ENCODE assay signal across 17 cellular contexts in the genomic region with DNA sequence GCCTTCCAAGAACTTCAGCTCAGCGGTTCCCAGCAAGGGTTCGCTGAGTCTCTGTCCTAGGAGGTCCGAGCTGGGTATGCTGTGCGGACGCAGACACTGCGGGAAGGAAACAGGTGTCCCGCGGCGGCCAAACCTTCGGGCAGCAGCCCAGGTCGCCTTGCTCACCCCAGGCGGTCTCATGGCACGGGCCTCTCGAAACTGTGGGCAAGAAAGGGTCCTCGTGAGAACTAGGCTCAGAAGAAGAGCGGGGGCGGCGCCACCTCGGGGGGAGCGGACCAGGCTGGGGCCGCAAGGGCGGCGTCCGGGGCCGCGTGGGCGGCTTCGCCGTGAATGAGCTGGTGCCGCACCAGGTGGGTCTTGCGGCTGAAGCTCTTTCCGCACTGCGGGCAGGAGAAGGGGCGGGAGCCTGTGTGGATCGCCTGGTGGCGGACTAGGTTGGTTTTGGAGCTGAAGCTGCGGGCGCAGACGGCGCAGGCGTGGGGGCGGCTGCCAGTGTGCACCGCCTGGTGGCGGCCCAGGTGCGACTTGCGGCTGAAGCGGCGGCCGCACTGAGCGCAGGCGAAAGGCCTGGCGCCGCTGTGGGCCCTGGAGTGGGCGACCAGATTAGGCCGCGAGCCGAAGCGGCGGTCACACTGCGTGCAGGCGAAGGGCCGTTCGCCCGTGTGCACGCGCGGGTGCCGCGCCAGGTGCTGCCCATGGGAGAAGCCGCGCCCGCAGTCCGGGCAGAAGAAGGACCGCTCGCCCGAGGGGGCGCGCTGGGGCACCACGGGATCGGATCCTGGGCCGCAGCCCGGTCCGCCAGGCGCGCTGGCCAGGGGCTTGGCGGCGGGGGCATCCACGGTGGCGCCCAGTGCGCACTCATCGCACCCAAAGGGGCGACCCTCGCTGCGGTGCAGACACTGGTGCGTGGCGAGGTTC. TPM values are rescaled to one million over a fixed set of nuclear protein-coding genes. Genes with fewer than 3 reads are reported as not detected.
A peak's percentile ranks its signal among the peaks of the same experiment; 100 is the strongest.
DNase-seq lines count a peak whose midpoint lies in the region; ATAC-seq and TF ChIP-seq lines count a peak whose summit lies in the region.
"Had no signal": no experiment of that assay in that cellular context is flagged by ENCODE, and none has a peak within 500 bp of the region (broad histone marks: within the 10 kb centered on the region; RNA-seq: fewer than 3 reads in every experiment).

No MANE protein-coding gene starts in this region.

- H3K4me3 ChIP-seq in SK-N-SH (ENCODE audit: low read depth in 2 of 2, low read length in 1 of 2) (peak overlapping the region in 1 of 2 experiments; percentile 2; a peak in 1 of 4 replicates), heart right ventricle (peak overlapping the region in 7 of 10 donors; percentile 14 to 31 (median 17))
- H3K4me3 ChIP-seq: esophagus muscularis mucosa, vagina had no signal

- H3K27me3 ChIP-seq in SK-N-SH (ENCODE audit: insufficient read depth) (peaks cover 91% of the 10 kb centered on the region), heart right ventricle (peaks cover 4 to 49% (median 26%) of the 10 kb centered on the region in 7 donors)
- H3K27me3 ChIP-seq: vagina had no signal

- H2AFZ ChIP-seq in SK-N-SH (ENCODE audit: low read depth): no peak overlapping the region

- H3K9me3 ChIP-seq in SK-N-SH (no peaks in the 10 kb centered on the region), heart right ventricle (no peaks in the 10 kb centered on the region)
- H3K9me3 ChIP-seq: esophagus muscularis mucosa, vagina had no signal

- H3K4me3 Mint-ChIP-seq in neural crest cell: peak overlapping the region; percentile 65

- H3K27me3 Mint-ChIP-seq in neural crest cell (ENCODE audit: low read depth): peaks cover 94% of the 10 kb centered on the region

- no peak overlapping the region for H3K27ac Mint-ChIP-seq in neural crest cell (ENCODE audit: unreplicated experiment)
- H3K27ac Mint-ChIP-seq: activated naive CD4-positive, alpha-beta T cell treated with anti-CD3 and anti-CD28 coated beads, Interleukin-2, amount 50 U/mL, for 72 hours had no signal

- H3K27ac ChIP-seq in SK-N-SH (ENCODE audit: low read depth in 2 of 2, low read length in 1 of 2): no peak overlapping the region
- no peak overlapping the region for H3K27ac ChIP-seq in heart right ventricle
- H3K27ac ChIP-seq: esophagus muscularis mucosa, vagina had no signal

- WGBS in SK-N-SH (ENCODE audit: low lambda C conversion rate): 32% methylated on average over 53 of the region's 96 CpGs
- WGBS in heart right ventricle, 2 donors: 29 to 54% methylated on average over 96 of the region's 96 CpGs

- peaks cover 10% of the 10 kb centered on the region for H3K4me1 Mint-ChIP-seq in neural crest cell

- no peak; the same call in 1 of the 2 replicates for TF ChIP-seq RAD21 in SK-N-SH (IDR thresholded peaks at IDR 0.05; ENCODE audit: low read length)

- no peak for TF ChIP-seq EP300 in SK-N-SH (IDR thresholded peaks at IDR 0.05; ENCODE audit: borderline replicate concordance in 1 of 2, low read depth in 1 of 2, low read length in 1 of 2)

- H3K4me2 ChIP-seq in SK-N-SH: no peak overlapping the region; the same call in 1 of the 2 replicates

- H3K79me2 ChIP-seq in SK-N-SH (ENCODE audit: insufficient read depth): no peaks in the 10 kb centered on the region

- H3K9me2 ChIP-seq in SK-N-SH: no peaks in the 10 kb centered on the region

- H3K4me1 ChIP-seq in SK-N-SH (ENCODE audit: control insufficient read depth in 1 of 2, insufficient read depth in 2 of 2, low read depth in 1 of 2, low read length in 1 of 2): peaks cover 0 to 11% of the 10 kb centered on the region in 2 experiments; a peak in 1 of 4 replicates
- H3K4me1 ChIP-seq in heart right ventricle: peaks cover 0 to 16% (median 0%) of the 10 kb centered on the region in 9 donors
- H3K4me1 ChIP-seq: esophagus muscularis mucosa, vagina had no signal

- CTCF ChIA-PET in SK-N-SH (lab: Yijun Ruan, JAX): interaction anchor here (0.9 to 6.2 kb wide), 15 partner anchors 9 to 43 kb away, joined by 3 to 51 read pairs (median 6); no protein-coding TSS in a partner anchor

- no peak overlapping the region for H3K9ac ChIP-seq in SK-N-SH

- H3K36me3 ChIP-seq in SK-N-SH (replicated peaks in 1 of 2; ENCODE audit: control insufficient read depth in 1 of 2, insufficient read depth in 2 of 2, low read length in 1 of 2) (peaks cover 0 to 7% of the 10 kb centered on the region in 2 experiments), heart right ventricle (peaks cover 0 to 52% (median 0%) of the 10 kb centered on the region in 9 donors)
- H3K36me3 ChIP-seq: vagina had no signal

- peaks cover 6% of the 10 kb centered on the region for H3K36me3 Mint-ChIP-seq in neural crest cell (ENCODE audit: low read depth)

- DNase-seq in ELF-1 (ENCODE audit: low read depth, low spot score) (peak; percentile 77), SK-N-SH (peak; percentile 79), heart right ventricle (no peak), neural crest cell (ENCODE audit: low read depth, low spot score) (no peak), cerebellar nuclear complex (lab: John Stamatoyannopoulos, UW) (no peak), GM03348 (ENCODE audit: low spot score) (no peak), GM19238 (ENCODE audit: insufficient read length, low spot score) (no peak)
- DNase-seq: activated CD4-positive, CD25-positive, alpha-beta regulatory T cell; DMS153; Kasumi-1; NCI-H2081 treated with DMSO at 0.1 percent for 48 hours; NK-92 treated with Interleukin-12 subunit alpha and Interleukin-12 subunit beta, amount 100 ng/mL, for 24 hours; stimulated activated CD4-positive, alpha-beta T cell treated with anti-CD3 and anti-CD28 coated beads, Interleukin-2, amount 100 ng/mL, for 24 hours had no signal

- no peaks in the 10 kb centered on the region for H3K9me3 Mint-ChIP-seq in neural crest cell
- H3K9me3 Mint-ChIP-seq: activated naive CD4-positive, alpha-beta T cell treated with anti-CD3 and anti-CD28 coated beads, Interleukin-2, amount 50 U/mL, for 72 hours had no signal

- H3F3A ChIP-seq in SK-N-SH (replicated peaks; ENCODE audit: insufficient read depth): no peaks in the 10 kb centered on the region

- TF ChIP-seq CTCF in SK-N-SH (IDR thresholded peaks at IDR 0.05): peak; percentile 18
- TF ChIP-seq CTCF in heart right ventricle (IDR thresholded peaks at IDR 0.05): peak in 4 of 9 donors; percentile 14 to 40 (median 34)
- TF ChIP-seq CTCF in neural crest cell (conservative IDR thresholded peaks at IDR 0.05): peak; percentile 52

- intact Hi-C loops in heart right ventricle (cut with DNase I): no loop called here

- ATAC-seq in heart right ventricle: peak in 7 of 8 donors; percentile 20 to 64 (median 40)
- ATAC-seq in HG03520 (IDR thresholded peaks at IDR 0.05; ENCODE audit: unreplicated experiment): no peak
- ATAC-seq: activated naive CD4-positive, alpha-beta T cell treated with anti-CD3 and anti-CD28 coated beads, Interleukin-2, amount 50 U/mL, for 72 hours had no signal

- POLR2A ChIA-PET in SK-N-SH (lab: Yijun Ruan, JAX): no interaction called here

- H4K20me1 ChIP-seq in SK-N-SH (ENCODE audit: insufficient read depth): no peaks in the 10 kb centered on the region

TF ChIP-seq in SK-N-SH, 30 proteins besides CTCF, POLR2A, EP300 and RAD21 (continues in another document):
- TF ChIP-seq MXI1 (IDR thresholded peaks at IDR 0.05; ENCODE audit: low read depth, low read length): no peak
- TF ChIP-seq GABPA (IDR thresholded peaks at IDR 0.05; ENCODE audit: low read depth): no peak
- TF ChIP-seq GATA2 (CRISPR knock-in tag; IDR thresholded peaks at IDR 0.05): no peak
- TF ChIP-seq, protein P1, sequence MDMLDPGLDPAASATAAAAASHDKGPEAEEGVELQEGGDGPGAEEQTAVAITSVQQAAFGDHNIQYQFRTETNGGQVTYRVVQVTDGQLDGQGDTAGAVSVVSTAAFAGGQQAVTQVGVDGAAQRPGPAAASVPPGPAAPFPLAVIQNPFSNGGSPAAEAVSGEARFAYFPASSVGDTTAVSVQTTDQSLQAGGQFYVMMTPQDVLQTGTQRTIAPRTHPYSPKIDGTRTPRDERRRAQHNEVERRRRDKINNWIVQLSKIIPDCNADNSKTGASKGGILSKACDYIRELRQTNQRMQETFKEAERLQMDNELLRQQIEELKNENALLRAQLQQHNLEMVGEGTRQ (IDR thresholded peaks at IDR 0.05; ENCODE audit: borderline replicate concordance, low read depth, low read length): no peak
- TF ChIP-seq ELF1 (IDR thresholded peaks at IDR 0.05): no peak
- no peak for TF ChIP-seq POLR2AphosphoS5 (IDR thresholded peaks at IDR 0.05; ENCODE audit: low read depth, low read length)
- TF ChIP-seq, protein P2, sequence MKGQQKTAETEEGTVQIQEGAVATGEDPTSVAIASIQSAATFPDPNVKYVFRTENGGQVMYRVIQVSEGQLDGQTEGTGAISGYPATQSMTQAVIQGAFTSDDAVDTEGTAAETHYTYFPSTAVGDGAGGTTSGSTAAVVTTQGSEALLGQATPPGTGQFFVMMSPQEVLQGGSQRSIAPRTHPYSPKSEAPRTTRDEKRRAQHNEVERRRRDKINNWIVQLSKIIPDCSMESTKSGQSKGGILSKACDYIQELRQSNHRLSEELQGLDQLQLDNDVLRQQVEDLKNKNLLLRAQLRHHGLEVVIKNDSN (IDR thresholded peaks at IDR 0.05; ENCODE audit: borderline replicate concordance, low read depth): no peak
- TF ChIP-seq, protein P3, sequence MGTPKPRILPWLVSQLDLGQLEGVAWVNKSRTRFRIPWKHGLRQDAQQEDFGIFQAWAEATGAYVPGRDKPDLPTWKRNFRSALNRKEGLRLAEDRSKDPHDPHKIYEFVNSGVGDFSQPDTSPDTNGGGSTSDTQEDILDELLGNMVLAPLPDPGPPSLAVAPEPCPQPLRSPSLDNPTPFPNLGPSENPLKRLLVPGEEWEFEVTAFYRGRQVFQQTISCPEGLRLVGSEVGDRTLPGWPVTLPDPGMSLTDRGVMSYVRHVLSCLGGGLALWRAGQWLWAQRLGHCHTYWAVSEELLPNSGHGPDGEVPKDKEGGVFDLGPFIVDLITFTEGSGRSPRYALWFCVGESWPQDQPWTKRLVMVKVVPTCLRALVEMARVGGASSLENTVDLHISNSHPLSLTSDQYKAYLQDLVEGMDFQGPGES (IDR thresholded peaks at IDR 0.05; ENCODE audit: low read depth, low read length): no peak
- no peak for TF ChIP-seq TAF1 (IDR thresholded peaks at IDR 0.05; ENCODE audit: borderline replicate concordance, low read depth, low read length)
- no peak for TF ChIP-seq FOXJ3 (CRISPR knock-in tag; IDR thresholded peaks at IDR 0.05)

RNA-seq across cellular contexts. Expression of gene ZNF467, which starts 8.6 kb away (rescaled TPM):
- polyA plus RNA-seq in SK-N-SH (2012; rRNA removed) (2.6 and 4.1 TPM in 2 replicates), heart right ventricle (10 to 100 TPM in 1 of 2 donors, 1 to 10 TPM in 1; 5.7 to 10.5 TPM)
- 2.1 and 3.1 TPM in 2 replicates for polyA plus RNA-seq in SK-N-SH (2012; cell fraction: cytosol; rRNA removed)
- polyA plus RNA-seq in SK-N-SH (2012; cell fraction: nucleus; rRNA removed): 10.0 and 12.6 TPM in 2 replicates
- total RNA-seq in heart right ventricle (1 to 10 TPM; 2.2 to 7.3 (median 4.6) TPM), neural crest cell (1.9 and 2.3 TPM in 2 replicates)

Comparison
In these comparisons a context has a peak if more than half of its experiments do, and no peak if none do; other contexts are left out.
1. DNase-seq: peak in ELF-1 (single experiment) and SK-N-SH (single experiment); none in heart right ventricle (0 of 2), neural crest cell (single experiment), cerebellar nuclear complex (0 of 2), GM03348 (single experiment) and GM19238 (single experiment).